Comparison of ENCODE assay signal across 8 cellular contexts in the genomic region with DNA sequence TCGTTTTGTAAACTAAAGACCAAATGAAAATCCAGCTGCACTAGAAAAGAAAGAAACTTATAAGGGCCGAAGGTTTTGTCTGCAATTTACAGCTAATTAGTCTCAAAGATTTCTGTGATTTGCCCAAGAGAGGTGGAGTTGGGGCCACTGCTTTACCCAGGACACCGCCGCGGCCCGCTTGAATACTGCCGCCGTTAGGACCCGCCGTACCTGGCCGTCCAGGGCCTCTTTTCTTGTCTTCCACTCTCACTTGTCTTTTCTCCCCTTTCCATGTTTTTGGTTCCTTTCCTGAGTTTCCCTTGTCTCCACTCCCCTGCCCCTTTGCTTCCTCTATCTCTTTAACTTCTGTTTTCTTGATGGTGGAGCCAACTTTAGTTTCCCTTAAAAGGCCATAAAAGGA. TPM values are rescaled to one million over a fixed set of nuclear protein-coding genes. Genes with fewer than 3 reads are reported as not detected.
A peak's percentile ranks its signal among the peaks of the same experiment; 100 is the strongest.
DNase-seq lines count a peak whose midpoint lies in the region; ATAC-seq, FAIRE-seq and TF ChIP-seq lines count a peak whose summit lies in the region.

No MANE protein-coding gene starts in this region.

- no peak for FAIRE-seq in urothelium cell line (lab: Jason Lieb, UNC)

- H3K36me3 ChIP-seq in mucosa of descending colon (ENCODE audit: low read depth) = peaks cover 5% of the 10 kb centered on the region

- H3K27me3 Mint-ChIP-seq in endothelial cell (ENCODE audit: unreplicated experiment) = peaks cover 7% of the 10 kb centered on the region

- POLR2A ChIA-PET in AG04450 (lab: Yijun Ruan, JAX) = interaction anchor here (1.0 to 4.2 kb wide), 6 partner anchors 15 to 356 kb away, joined by 3 to 118 read pairs (median 4); a partner anchor contains a TSS

- H3K27ac ChIP-seq in AG04450 (ENCODE audit: low read depth, low read length) = peak overlapping the region; percentile 96

- TF ChIP-seq CTCF in AG04450 (IDR thresholded peaks at IDR 0.05; ENCODE audit: low read depth, low read length) = no peak
- TF ChIP-seq CTCF in endothelial cell (IDR thresholded peaks at IDR 0.05; ENCODE audit: unreplicated experiment) = no peak
- no peak for TF ChIP-seq CTCF in mucosa of descending colon (IDR thresholded peaks at IDR 0.05)

- H3K4me3 ChIP-seq in AG04450 (ENCODE audit: low read depth, low read length) (peak overlapping the region; percentile 77), mucosa of descending colon (peak overlapping the region; percentile 32)

- H3K4me1 ChIP-seq in mucosa of descending colon (ENCODE audit: low read depth) = peaks cover 16% of the 10 kb centered on the region

- H3K36me3 Mint-ChIP-seq in endothelial cell (ENCODE audit: low read depth, unreplicated experiment) = peaks cover 22% of the 10 kb centered on the region

- intact Hi-C loops in mucosa of descending colon (cut with DNase I, micrococcal nuclease) = no loop called here

- H3K9me3 ChIP-seq in AG04450 (ENCODE audit: control insufficient read depth, insufficient read depth, low read length) (peaks cover 15% of the 10 kb centered on the region), mucosa of descending colon (peaks cover 4% of the 10 kb centered on the region)

- ATAC-seq in SK-N-SH treated with all-trans-retinoic acid at 6 μM for 48 hours (peak; percentile 61), mucosa of descending colon (peak; percentile 21), GM21423 (IDR thresholded peaks at IDR 0.05; ENCODE audit: unreplicated experiment) (no peak)

- DNase-seq in AG04450 (ENCODE audit: low read depth, low spot score) = no peak
- DNase-seq in GM19240 (ENCODE audit: insufficient read length, low spot score) = peak; percentile 15
- peak; percentile 23 for DNase-seq in endothelial cell (ENCODE audit: low spot score)
- peak; percentile 60 to 65 (median 63) for DNase-seq in mucosa of descending colon
- DNase-seq in urothelium cell line (ENCODE audit: low spot score) = peak; percentile 22
- no peak for DNase-seq in amniotic stem cell (lab: John Stamatoyannopoulos, UW)

- CTCF ChIA-PET in AG04450 (lab: Charles Lee) = interaction anchor here (0.7 to 2.7 kb wide), 8 partner anchors 13 to 357 kb away, joined by 3 to 13 read pairs (median 4); a partner anchor contains a TSS

- peak overlapping the region; percentile 96 for H3K4me3 Mint-ChIP-seq in endothelial cell (ENCODE audit: unreplicated experiment)

- no peaks in the 10 kb centered on the region for H3K27me3 ChIP-seq in AG04450 (ENCODE audit: control insufficient read depth, insufficient read depth, low read length)

- peaks cover 10% of the 10 kb centered on the region for H3K4me1 Mint-ChIP-seq in endothelial cell (ENCODE audit: unreplicated experiment)

- H3K9me3 Mint-ChIP-seq in endothelial cell (ENCODE audit: unreplicated experiment) = peaks cover 5% of the 10 kb centered on the region

- peak overlapping the region; percentile 97 for H3K27ac Mint-ChIP-seq in endothelial cell (ENCODE audit: unreplicated experiment)

TF ChIP-seq in SK-N-SH treated with all-trans-retinoic acid at 6 μM for 48 hours, 23 proteins besides CTCF, POLR2A, EP300 and RAD21:
- TF ChIP-seq, protein P1, sequence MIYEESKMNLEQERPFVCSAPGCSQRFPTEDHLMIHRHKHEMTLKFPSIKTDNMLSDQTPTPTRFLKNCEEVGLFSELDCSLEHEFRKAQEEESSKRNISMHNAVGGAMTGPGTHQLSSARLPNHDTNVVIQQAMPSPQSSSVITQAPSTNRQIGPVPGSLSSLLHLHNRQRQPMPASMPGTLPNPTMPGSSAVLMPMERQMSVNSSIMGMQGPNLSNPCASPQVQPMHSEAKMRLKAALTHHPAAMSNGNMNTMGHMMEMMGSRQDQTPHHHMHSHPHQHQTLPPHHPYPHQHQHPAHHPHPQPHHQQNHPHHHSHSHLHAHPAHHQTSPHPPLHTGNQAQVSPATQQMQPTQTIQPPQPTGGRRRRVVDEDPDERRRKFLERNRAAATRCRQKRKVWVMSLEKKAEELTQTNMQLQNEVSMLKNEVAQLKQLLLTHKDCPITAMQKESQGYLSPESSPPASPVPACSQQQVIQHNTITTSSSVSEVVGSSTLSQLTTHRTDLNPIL (CRISPR knock-in tag; IDR thresholded peaks at IDR 0.05; ENCODE audit: low read depth) = no peak
- TF ChIP-seq, protein P2, sequence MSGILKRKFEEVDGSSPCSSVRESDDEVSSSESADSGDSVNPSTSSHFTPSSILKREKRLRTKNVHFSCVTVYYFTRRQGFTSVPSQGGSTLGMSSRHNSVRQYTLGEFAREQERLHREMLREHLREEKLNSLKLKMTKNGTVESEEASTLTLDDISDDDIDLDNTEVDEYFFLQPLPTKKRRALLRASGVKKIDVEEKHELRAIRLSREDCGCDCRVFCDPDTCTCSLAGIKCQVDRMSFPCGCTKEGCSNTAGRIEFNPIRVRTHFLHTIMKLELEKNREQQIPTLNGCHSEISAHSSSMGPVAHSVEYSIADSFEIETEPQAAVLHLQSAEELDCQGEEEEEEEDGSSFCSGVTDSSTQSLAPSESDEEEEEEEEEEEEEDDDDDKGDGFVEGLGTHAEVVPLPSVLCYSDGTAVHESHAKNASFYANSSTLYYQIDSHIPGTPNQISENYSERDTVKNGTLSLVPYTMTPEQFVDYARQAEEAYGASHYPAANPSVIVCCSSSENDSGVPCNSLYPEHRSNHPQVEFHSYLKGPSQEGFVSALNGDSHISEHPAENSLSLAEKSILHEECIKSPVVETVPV (CRISPR knock-in tag; IDR thresholded peaks at IDR 0.05) = 0 out of 2 replicates have a peak, but pooled peaks have one; percentile 11

RNA-seq across cellular contexts. Expression of a gene that starts 15.7 kb away (rescaled TPM):
- polyA plus RNA-seq in AG04450 (2011; rRNA removed) = 113 and 145 TPM in 2 replicates
- 131 and 132 TPM in 2 replicates for polyA minus RNA-seq in AG04450 (2011; rRNA and poly(A)+ RNA removed)
- 132 TPM for total RNA-seq in endothelial cell (ENCODE audit: unreplicated experiment)
- 100 to 1,000 TPM; 127 to 146 (median 133) TPM for total RNA-seq in mucosa of descending colon

Comparison
In these comparisons a context has a peak if more than half of its experiments do, and no peak if none do; other contexts are left out.
1. DNase-seq: peak in GM19240 (single experiment), endothelial cell (single experiment), mucosa of descending colon (3 of 3) and urothelium cell line (single experiment); none in AG04450 (single experiment) and amniotic stem cell (single experiment).